In the genomic region with DNA sequence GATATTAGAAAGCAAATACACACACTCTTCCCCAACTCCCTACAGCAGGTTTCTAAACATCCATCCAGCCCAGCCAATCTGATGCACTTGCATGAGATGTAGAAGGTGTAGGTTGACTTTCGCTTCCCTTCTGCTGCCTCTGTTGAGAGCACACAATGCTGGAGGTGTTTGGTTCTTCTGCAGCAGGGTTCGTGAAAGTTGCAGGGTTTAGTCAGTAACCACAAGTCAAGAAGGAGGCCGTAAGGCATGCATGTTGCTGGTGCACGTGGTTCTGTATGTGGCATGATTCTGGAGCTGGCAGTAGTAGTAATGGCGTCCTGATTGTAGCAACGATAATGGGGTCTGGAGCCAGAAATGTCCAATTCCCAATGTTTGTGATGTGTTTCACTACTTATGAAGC, we compare ENCODE assay signal across 10 cellular contexts. TPM values are rescaled to one million over a fixed set of nuclear protein-coding genes. Genes with fewer than 3 reads are reported as not detected.
DNase-seq lines count a peak whose midpoint lies in the region; ATAC-seq, FAIRE-seq and TF ChIP-seq lines count a peak whose summit lies in the region.
"Had no signal": no experiment of that assay in that cellular context is flagged by ENCODE, and none has a peak within 500 bp of the region (broad histone marks: within the 10 kb centered on the region; RNA-seq: fewer than 3 reads in every experiment).

No MANE protein-coding gene starts in this region.

- H3K9me2 ChIP-seq in SK-N-SH, result no peaks in the 10 kb centered on the region

- FAIRE-seq in GM12892 (lab: Jason Lieb, UNC), result peak; percentile 94

- CTCF ChIA-PET in SK-N-SH (lab: Yijun Ruan, JAX), result no interaction called here

- H3K9me3 Mint-ChIP-seq in activated T-cell treated with anti-CD3 and anti-CD28 coated beads, Interleukin-2, amount 50 U/mL, for 4 hours, result no peaks in the 10 kb centered on the region
- peaks cover 3% of the 10 kb centered on the region for H3K9me3 Mint-ChIP-seq in glutamatergic neuron (ENCODE audit: unreplicated experiment)
- H3K9me3 Mint-ChIP-seq: naive thymus-derived CD8-positive, alpha-beta T cell had no signal

- no peaks in the 10 kb centered on the region for H3K36me3 ChIP-seq in SK-N-SH (replicated peaks in 1 of 2; ENCODE audit: control insufficient read depth in 1 of 2, insufficient read depth in 2 of 2, low read length in 1 of 2)

- no peaks in the 10 kb centered on the region for H3K4me1 ChIP-seq in SK-N-SH (ENCODE audit: control insufficient read depth in 1 of 2, insufficient read depth in 2 of 2, low read depth in 1 of 2, low read length in 1 of 2)

- POLR2A ChIA-PET in SK-N-SH (lab: Yijun Ruan, JAX), result no interaction called here

- H3K27me3 ChIP-seq in SK-N-SH (ENCODE audit: insufficient read depth), result no peaks in the 10 kb centered on the region

- no peak overlapping the region for H3K4me3 ChIP-seq in SK-N-SH (ENCODE audit: low read depth in 2 of 2, low read length in 1 of 2)

- TF ChIP-seq POLR2A in GM12892 (IDR thresholded peaks at IDR 0.05; ENCODE audit: low read depth, low read length), result peak; percentile 32; the same call in 1 of the 2 replicates

- no peak overlapping the region for H3K4me3 Mint-ChIP-seq in activated T-cell treated with anti-CD3 and anti-CD28 coated beads, Interleukin-2, amount 50 U/mL, for 4 hours
- H3K4me3 Mint-ChIP-seq in glutamatergic neuron (ENCODE audit: unreplicated experiment), result no peak overlapping the region
- H3K4me3 Mint-ChIP-seq: naive thymus-derived CD8-positive, alpha-beta T cell had no signal

- no peak overlapping the region for H3K27ac ChIP-seq in caudate nucleus (ENCODE audit: low read depth, low read length)
- no peak overlapping the region for H3K27ac ChIP-seq in SK-N-SH (ENCODE audit: low read depth in 2 of 2, low read length in 1 of 2)

- no peak overlapping the region for H3K27ac Mint-ChIP-seq in glutamatergic neuron (ENCODE audit: unreplicated experiment)
- H3K27ac Mint-ChIP-seq: naive thymus-derived CD8-positive, alpha-beta T cell had no signal

- H3K9me3 ChIP-seq in SK-N-SH, result no peaks in the 10 kb centered on the region

- H3K4me2 ChIP-seq in SK-N-SH, result no peak overlapping the region

- 83% methylated on average over 4 of the region's 6 CpGs for WGBS in SK-N-SH (ENCODE audit: low lambda C conversion rate)

- H3K9ac ChIP-seq in SK-N-SH, result no peak overlapping the region

- peaks cover 14% of the 10 kb centered on the region for H3K4me1 Mint-ChIP-seq in activated T-cell treated with anti-CD3 and anti-CD28 coated beads, Interleukin-2, amount 50 U/mL, for 4 hours (ENCODE audit: low read depth)
- H3K4me1 Mint-ChIP-seq in glutamatergic neuron (ENCODE audit: low read depth, unreplicated experiment), result peaks cover 10% of the 10 kb centered on the region

- H3F3A ChIP-seq in SK-N-SH (replicated peaks; ENCODE audit: insufficient read depth), result no peaks in the 10 kb centered on the region

- TF ChIP-seq EP300 in SK-N-SH (IDR thresholded peaks at IDR 0.05; ENCODE audit: borderline replicate concordance in 1 of 2, low read depth in 1 of 2, low read length in 1 of 2), result no peak

- no peak for TF ChIP-seq RAD21 in SK-N-SH (IDR thresholded peaks at IDR 0.05; ENCODE audit: low read length)

- no peak overlapping the region for H2AFZ ChIP-seq in SK-N-SH (ENCODE audit: low read depth)

- H3K27me3 Mint-ChIP-seq in activated T-cell treated with anti-CD3 and anti-CD28 coated beads, Interleukin-2, amount 50 U/mL, for 4 hours (ENCODE audit: low read depth), result no peaks in the 10 kb centered on the region
- no peaks in the 10 kb centered on the region for H3K27me3 Mint-ChIP-seq in glutamatergic neuron (ENCODE audit: unreplicated experiment)
- H3K27me3 Mint-ChIP-seq: naive thymus-derived CD8-positive, alpha-beta T cell had no signal

- peak; percentile 40 for DNase-seq in GM12892 (ENCODE audit: insufficient read length)
- no peak for DNase-seq in activated T-cell treated with anti-CD3 and anti-CD28 coated beads, Interleukin-2, amount 50 U/mL, for 4 hours
- DNase-seq in NCI-H774 (lab: John Stamatoyannopoulos, UW), result no peak
- no peak for DNase-seq in glutamatergic neuron
- no peak for DNase-seq in caudate nucleus (lab: John Stamatoyannopoulos, UW)
- DNase-seq in SK-N-SH, result no peak
- DNase-seq: anterior cingulate cortex; naive thymus-derived CD8-positive, alpha-beta T cell had no signal

- H3K79me2 ChIP-seq in SK-N-SH (ENCODE audit: insufficient read depth), result no peaks in the 10 kb centered on the region

- peak; percentile 94 for ATAC-seq in GM19328 (IDR thresholded peaks at IDR 0.05; ENCODE audit: unreplicated experiment)
- peak; percentile 86 for ATAC-seq in HG02981 (IDR thresholded peaks at IDR 0.05; ENCODE audit: unreplicated experiment)
- peak; percentile 87 to 89 for ATAC-seq in activated T-cell treated with anti-CD3 and anti-CD28 coated beads, Interleukin-2, amount 50 U/mL, for 4 hours
- ATAC-seq: naive thymus-derived CD8-positive, alpha-beta T cell had no signal

- no peak for TF ChIP-seq CTCF in glutamatergic neuron (IDR thresholded peaks at IDR 0.05; ENCODE audit: partially characterized antibody, unreplicated experiment)
- TF ChIP-seq CTCF in SK-N-SH (IDR thresholded peaks at IDR 0.05), result no peak

- H3K36me3 Mint-ChIP-seq in activated T-cell treated with anti-CD3 and anti-CD28 coated beads, Interleukin-2, amount 50 U/mL, for 4 hours (ENCODE audit: insufficient read depth), result peaks cover 40% of the 10 kb centered on the region
- H3K36me3 Mint-ChIP-seq in glutamatergic neuron (ENCODE audit: unreplicated experiment), result peaks cover 7% of the 10 kb centered on the region

- H4K20me1 ChIP-seq in SK-N-SH (ENCODE audit: insufficient read depth), result no peaks in the 10 kb centered on the region

TF ChIP-seq in SK-N-SH, 30 proteins besides CTCF, POLR2A, EP300 and RAD21 (continues in another document):
- TF ChIP-seq ELF1 (IDR thresholded peaks at IDR 0.05) (no peak), POLR2AphosphoS5 (IDR thresholded peaks at IDR 0.05; ENCODE audit: low read depth, low read length) (no peak)
- TF ChIP-seq, protein P1, sequence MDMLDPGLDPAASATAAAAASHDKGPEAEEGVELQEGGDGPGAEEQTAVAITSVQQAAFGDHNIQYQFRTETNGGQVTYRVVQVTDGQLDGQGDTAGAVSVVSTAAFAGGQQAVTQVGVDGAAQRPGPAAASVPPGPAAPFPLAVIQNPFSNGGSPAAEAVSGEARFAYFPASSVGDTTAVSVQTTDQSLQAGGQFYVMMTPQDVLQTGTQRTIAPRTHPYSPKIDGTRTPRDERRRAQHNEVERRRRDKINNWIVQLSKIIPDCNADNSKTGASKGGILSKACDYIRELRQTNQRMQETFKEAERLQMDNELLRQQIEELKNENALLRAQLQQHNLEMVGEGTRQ (IDR thresholded peaks at IDR 0.05; ENCODE audit: borderline replicate concordance, low read depth, low read length), result no peak
- TF ChIP-seq, protein P2, sequence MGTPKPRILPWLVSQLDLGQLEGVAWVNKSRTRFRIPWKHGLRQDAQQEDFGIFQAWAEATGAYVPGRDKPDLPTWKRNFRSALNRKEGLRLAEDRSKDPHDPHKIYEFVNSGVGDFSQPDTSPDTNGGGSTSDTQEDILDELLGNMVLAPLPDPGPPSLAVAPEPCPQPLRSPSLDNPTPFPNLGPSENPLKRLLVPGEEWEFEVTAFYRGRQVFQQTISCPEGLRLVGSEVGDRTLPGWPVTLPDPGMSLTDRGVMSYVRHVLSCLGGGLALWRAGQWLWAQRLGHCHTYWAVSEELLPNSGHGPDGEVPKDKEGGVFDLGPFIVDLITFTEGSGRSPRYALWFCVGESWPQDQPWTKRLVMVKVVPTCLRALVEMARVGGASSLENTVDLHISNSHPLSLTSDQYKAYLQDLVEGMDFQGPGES (IDR thresholded peaks at IDR 0.05; ENCODE audit: low read depth, low read length), result no peak

RNA-seq across cellular contexts. Expression of a gene that starts 53.0 kb away (rescaled TPM):
- 163 TPM for polyA plus RNA-seq in GM12892 (2012; ENCODE audit: missing spikeins)
- 100 to 1,000 TPM; 124 to 154 (median 130) TPM for total RNA-seq in activated T-cell treated with anti-CD3 and anti-CD28 coated beads, Interleukin-2, amount 50 U/mL, for 4 hours
- 33.8 TPM for total RNA-seq in glutamatergic neuron (ENCODE audit: unreplicated experiment)
- 34.2 and 35.7 TPM in 2 replicates for polyA plus RNA-seq in SK-N-SH (2012; rRNA removed)
- 49.1 and 63.6 TPM in 2 replicates for polyA plus RNA-seq in SK-N-SH (2012; cell fraction: cytosol; rRNA removed)
- polyA plus RNA-seq in SK-N-SH (2012; cell fraction: nucleus; rRNA removed), result 14.3 and 22.4 TPM in 2 replicates

RNA-seq across cellular contexts. Expression of a gene that starts 56.1 kb away (rescaled TPM):
- polyA plus RNA-seq in GM12892 (2012; ENCODE audit: missing spikeins), result 13.7 TPM
- 10 to 100 TPM; 11.0 to 14.3 (median 12.5) TPM for total RNA-seq in activated T-cell treated with anti-CD3 and anti-CD28 coated beads, Interleukin-2, amount 50 U/mL, for 4 hours
- 21.1 TPM for total RNA-seq in glutamatergic neuron (ENCODE audit: unreplicated experiment)
- 9.4 and 11.7 TPM in 2 replicates for polyA plus RNA-seq in SK-N-SH (2012; rRNA removed)
- 11.9 and 12.8 TPM in 2 replicates for polyA plus RNA-seq in SK-N-SH (2012; cell fraction: cytosol; rRNA removed)
- polyA plus RNA-seq in SK-N-SH (2012; cell fraction: nucleus; rRNA removed), result 5.9 and 7.3 TPM in 2 replicates

RNA-seq across cellular contexts. Expression of a gene that starts 56.5 kb away (rescaled TPM):
- polyA plus RNA-seq in GM12892 (2012; ENCODE audit: missing spikeins), result 11.5 TPM
- 1 to 10 TPM; 1.4 to 3.8 (median 3.7) TPM for total RNA-seq in activated T-cell treated with anti-CD3 and anti-CD28 coated beads, Interleukin-2, amount 50 U/mL, for 4 hours
- 3.4 TPM for total RNA-seq in glutamatergic neuron (ENCODE audit: unreplicated experiment)
- polyA plus RNA-seq in SK-N-SH (2012; rRNA removed), result 8.1 and 10.9 TPM in 2 replicates
- polyA plus RNA-seq in SK-N-SH (2012; cell fraction: cytosol; rRNA removed), result 13.9 and 15.4 TPM in 2 replicates
- 2.9 and 5.2 TPM in 2 replicates for polyA plus RNA-seq in SK-N-SH (2012; cell fraction: nucleus; rRNA removed)
